Comparison of ENCODE assay signal across 13 cellular contexts in the genomic region with DNA sequence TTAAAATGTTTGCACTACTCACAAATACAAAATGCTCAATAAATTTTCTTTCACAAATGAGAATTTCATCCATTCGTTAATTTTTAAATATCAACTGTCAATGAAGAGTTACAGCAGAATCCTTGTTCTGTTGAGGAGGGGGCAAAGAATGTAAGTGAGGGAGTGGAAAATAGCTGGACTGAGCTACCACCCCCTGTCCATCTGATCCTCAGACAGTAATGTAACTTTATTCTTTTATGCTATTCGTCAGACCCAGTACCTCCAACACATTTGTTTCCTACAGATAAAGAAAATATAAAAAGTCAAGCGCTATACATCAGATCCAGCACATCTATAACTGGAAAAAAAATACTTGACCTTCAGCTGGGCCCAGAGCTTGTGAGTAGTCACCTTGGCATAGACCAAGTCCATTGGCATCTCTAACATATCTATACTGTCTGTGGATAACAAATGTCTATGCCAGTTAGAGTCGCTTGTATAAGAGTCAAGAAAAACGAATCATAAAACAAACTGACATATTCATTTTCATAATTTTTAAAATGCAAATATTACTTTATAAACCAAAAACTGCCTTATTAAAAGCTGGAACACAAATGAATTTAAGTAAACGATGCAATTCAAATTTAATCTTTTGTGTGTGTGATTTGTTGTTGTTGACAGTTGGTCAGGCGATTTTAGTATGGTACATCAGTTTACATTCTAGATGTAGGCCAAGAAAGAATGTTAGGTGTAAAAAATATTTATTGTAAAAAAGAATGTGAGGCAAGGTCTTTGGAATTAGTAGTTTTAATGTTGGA. TPM values are rescaled to one million over a fixed set of nuclear protein-coding genes. Genes with fewer than 3 reads are reported as not detected.
A peak's percentile ranks its signal among the peaks of the same experiment; 100 is the strongest.
DNase-seq lines count a peak whose midpoint lies in the region; ATAC-seq and TF ChIP-seq lines count a peak whose summit lies in the region.
"Had no signal": no experiment of that assay in that cellular context is flagged by ENCODE, and none has a peak within 500 bp of the region (broad histone marks: within the 10 kb centered on the region; RNA-seq: fewer than 3 reads in every experiment).

No MANE protein-coding gene starts in this region.

- H3F3A ChIP-seq in PC-3 (ENCODE audit: low read length, unreplicated experiment) = peaks cover 15% of the 10 kb centered on the region

- H4K20me1 ChIP-seq in PC-3 (ENCODE audit: low read length) = peaks cover 3% of the 10 kb centered on the region; the same call in 1 of the 2 replicates
- H4K20me1 ChIP-seq in osteoblast (ENCODE audit: insufficient read depth, low read length) = no peaks in the 10 kb centered on the region

- H3K27ac ChIP-seq in A673 (ENCODE audit: low read depth, low read length, poor library complexity, severe bottlenecking) (peak overlapping the region; percentile 82), PC-3 (ENCODE audit: low read length) (peak overlapping the region; percentile 56), ectodermal cell (ENCODE audit: insufficient read depth, low read depth, low read length, poor library complexity, severe bottlenecking) (no peak overlapping the region), lower lobe of right lung (no peak overlapping the region), osteoblast (ENCODE audit: low read depth, low read length) (no peak overlapping the region)

- H3K4me3 ChIP-seq in A673 (ENCODE audit: low read depth, low read length, poor library complexity, severe bottlenecking) (peak overlapping the region; percentile 67), PC-3 (ENCODE audit: low read length) (peak overlapping the region; percentile 83), ectodermal cell (ENCODE audit: insufficient read depth, low read depth, low read length) (peak overlapping the region; percentile 20), lower lobe of right lung (no peak overlapping the region), osteoblast (ENCODE audit: insufficient read depth, low read length) (no peak overlapping the region)

- H3K4me2 ChIP-seq in PC-3 (ENCODE audit: low read length) (peak overlapping the region; percentile 94), osteoblast (ENCODE audit: insufficient read depth, low read length) (no peak overlapping the region)

- TF ChIP-seq CTCF in A673 (conservative IDR thresholded peaks at IDR 0.05; ENCODE audit: low read depth, low read length) (no peak), PC-3 (conservative IDR thresholded peaks at IDR 0.05; ENCODE audit: low read depth, low read length) (no peak), lower lobe of right lung (IDR thresholded peaks at IDR 0.05) (no peak), osteoblast (IDR thresholded peaks at IDR 0.05; ENCODE audit: extremely low read depth, low read depth, low read length) (no peak)

- peak; percentile 27 for TF ChIP-seq POLR2A in GM19099 (IDR thresholded peaks at IDR 0.05; ENCODE audit: extremely low read depth, insufficient read length, low read depth)

- ATAC-seq in PC-3 (no peak), lower lobe of right lung (no peak)
- ATAC-seq: effector memory CD8-positive, alpha-beta T cell; stimulated activated memory B cell treated with anti-CD40 and anti-IgM and Interleukin-4, amounts not matched to agents 10 μg/mL and 1 μg/mL and 100 μg/mL, for 72 hours had no signal

- no peaks in the 10 kb centered on the region for H3K36me3 ChIP-seq in A673 (ENCODE audit: insufficient read depth, low read length, poor library complexity, severe bottlenecking)
- no peaks in the 10 kb centered on the region for H3K36me3 ChIP-seq in PC-3 (ENCODE audit: low read depth, low read length)
- H3K36me3 ChIP-seq in ectodermal cell (ENCODE audit: control insufficient read depth, insufficient read depth, low read length) = no peaks in the 10 kb centered on the region
- no peaks in the 10 kb centered on the region for H3K36me3 ChIP-seq in lower lobe of right lung
- H3K36me3 ChIP-seq in osteoblast (ENCODE audit: insufficient read depth, low read length) = no peaks in the 10 kb centered on the region

- H3K9me2 ChIP-seq in PC-3 (replicated peaks; ENCODE audit: low read length) = no peaks in the 10 kb centered on the region

- H3K9ac ChIP-seq in PC-3 (ENCODE audit: low read length) = peak overlapping the region; percentile 82; the same call in 1 of the 2 replicates

- BruUV-seq in A673 (replicated peaks; lab: Mats Ljungman, UMichigan) (no TSS peak), PC-3 (replicated peaks; lab: Mats Ljungman, UMichigan) (no TSS peak)

- H3K79me2 ChIP-seq in PC-3 (ENCODE audit: low read length) (no peaks in the 10 kb centered on the region; the same call in 1 of the 2 replicates), osteoblast (ENCODE audit: insufficient read depth, low read length) (no peaks in the 10 kb centered on the region)

- peaks cover 28% of the 10 kb centered on the region for H3K4me1 ChIP-seq in A673 (ENCODE audit: insufficient read depth, low read length, poor library complexity, severe bottlenecking)
- H3K4me1 ChIP-seq in PC-3 (ENCODE audit: insufficient read depth, low read length) = peaks cover 51% of the 10 kb centered on the region
- H3K4me1 ChIP-seq in ectodermal cell (ENCODE audit: control insufficient read depth, insufficient read depth, low read length) = peaks cover 49% of the 10 kb centered on the region
- peaks cover 30% of the 10 kb centered on the region for H3K4me1 ChIP-seq in lower lobe of right lung
- peaks cover 36% of the 10 kb centered on the region for H3K4me1 ChIP-seq in osteoblast (ENCODE audit: insufficient read depth, low read length)

- POLR2A ChIA-PET in A673 (lab: Charles Lee; ENCODE audit: low non-redundant PET) = interaction anchor here (0.6 to 3.1 kb wide), 5 partner anchors 9 to 1785 kb away, joined by 3 to 71 read pairs (median 6); a partner anchor contains a TSS
- POLR2A ChIA-PET in PC-3 (lab: Charles Lee; ENCODE audit: unreplicated experiment) = interaction anchor here (0.6 to 3.9 kb wide), 7 partner anchors 9 to 163 kb away, joined by 3 to 72 read pairs (median 5); a partner anchor contains a TSS

- CTCF ChIA-PET in A673 (lab: Charles Lee) (interaction anchor here (1.3 kb wide), 1 partner anchor 9 kb away, joined by 11 read pairs; a partner anchor contains a TSS), PC-3 (lab: Charles Lee) (no interaction called here)

- H3K27me3 ChIP-seq in A673 (replicated peaks; ENCODE audit: insufficient read depth, low read depth, low read length, poor library complexity) (no peaks in the 10 kb centered on the region), PC-3 (ENCODE audit: low read length) (no peaks in the 10 kb centered on the region), ectodermal cell (ENCODE audit: control insufficient read depth, insufficient read depth, low read length, poor library complexity, severe bottlenecking) (no peaks in the 10 kb centered on the region), lower lobe of right lung (ENCODE audit: low read depth) (no peaks in the 10 kb centered on the region), osteoblast (ENCODE audit: insufficient read depth, low read length) (no peaks in the 10 kb centered on the region)

- H2AFZ ChIP-seq in PC-3 (ENCODE audit: low read length) (no peak overlapping the region), osteoblast (ENCODE audit: low read length) (no peak overlapping the region)

- no peaks in the 10 kb centered on the region for H3K9me3 ChIP-seq in A673 (ENCODE audit: low read depth, low read length, poor library complexity, severe bottlenecking)
- no peaks in the 10 kb centered on the region for H3K9me3 ChIP-seq in PC-3 (ENCODE audit: low read length)
- no peaks in the 10 kb centered on the region for H3K9me3 ChIP-seq in ectodermal cell (ENCODE audit: control insufficient read depth, low read length)
- no peaks in the 10 kb centered on the region for H3K9me3 ChIP-seq in lower lobe of right lung
- H3K9me3 ChIP-seq in osteoblast (ENCODE audit: low read depth, low read length) = no peaks in the 10 kb centered on the region

- peak; percentile 25 for DNase-seq in A673 (ENCODE audit: low spot score)
- no peak for DNase-seq in PC-3
- no peak for DNase-seq in ACHN
- no peak for DNase-seq in NCI-H1417 treated with DMSO at 0.1 percent for 48 hours (lab: John Stamatoyannopoulos, UW)
- DNase-seq in lower lobe of right lung = no peak
- DNase-seq in osteoblast (ENCODE audit: insufficient read length, low spot score, missing footprints) = no peak
- DNase-seq: COR-L47; effector memory CD8-positive, alpha-beta T cell; hippocampal formation; NCI-H524 treated with DMSO at 0.1 percent for 48 hours had no signal

- intact Hi-C loops in A673 (cut with micrococcal nuclease; ENCODE audit: unreplicated experiment) = loop anchor here (5.0 to 10.0 kb wide), 3 partner anchors 175 to 1862 kb away; a partner anchor contains a TSS
- intact Hi-C loops in PC-3 (cut with micrococcal nuclease) = loop anchor here (5.0 kb wide), 2 partner anchors 167 to 187 kb away; a partner anchor contains a TSS
- intact Hi-C loops in lower lobe of right lung (cut with DNase I) = no loop called here

- 66 to 79% methylated on average over 6 of the region's 7 CpGs for WGBS in ectodermal cell, 2 experiments

- in situ Hi-C loops in ACHN (cut with HindIII; ENCODE audit: low pct_ligation_motif_present, low pct_unique_long_range_greater_than_20kb, low sequenced_read_pairs) = no loop called here

RNA-seq across cellular contexts. Expression of a gene that starts 57.2 kb away (rescaled TPM):
- total RNA-seq in A673 (2021) (7.8 and 11.5 TPM in 2 replicates), PC-3 (2014; rRNA removed) (not detected in 2 replicates), lower lobe of right lung (12.4 TPM), osteoblast (14.1 and 15.9 TPM in 2 replicates)
- polyA plus RNA-seq in ectodermal cell (2013, experiment 1 of 4) = 0.78 TPM
- 0.92 TPM for polyA plus RNA-seq in ectodermal cell (2013, experiment 2 of 4)
- polyA plus RNA-seq in ectodermal cell (2013, experiment 3 of 4) = 0.85 TPM
- polyA plus RNA-seq in ectodermal cell (2013, experiment 4 of 4) = 0.93 TPM

Comparison
In these comparisons a context has a peak if more than half of its experiments do, and no peak if none do; other contexts are left out.
1. H3K27ac ChIP-seq: peak in A673 (single experiment) and PC-3 (single experiment); none in ectodermal cell (single experiment), lower lobe of right lung (single experiment) and osteoblast (single experiment).
2. H3K4me3 ChIP-seq: peak in A673 (single experiment), PC-3 (single experiment) and ectodermal cell (single experiment); none in lower lobe of right lung (single experiment) and osteoblast (single experiment).